ENCODE assay signal across 1 cellular context in the genomic region with DNA sequence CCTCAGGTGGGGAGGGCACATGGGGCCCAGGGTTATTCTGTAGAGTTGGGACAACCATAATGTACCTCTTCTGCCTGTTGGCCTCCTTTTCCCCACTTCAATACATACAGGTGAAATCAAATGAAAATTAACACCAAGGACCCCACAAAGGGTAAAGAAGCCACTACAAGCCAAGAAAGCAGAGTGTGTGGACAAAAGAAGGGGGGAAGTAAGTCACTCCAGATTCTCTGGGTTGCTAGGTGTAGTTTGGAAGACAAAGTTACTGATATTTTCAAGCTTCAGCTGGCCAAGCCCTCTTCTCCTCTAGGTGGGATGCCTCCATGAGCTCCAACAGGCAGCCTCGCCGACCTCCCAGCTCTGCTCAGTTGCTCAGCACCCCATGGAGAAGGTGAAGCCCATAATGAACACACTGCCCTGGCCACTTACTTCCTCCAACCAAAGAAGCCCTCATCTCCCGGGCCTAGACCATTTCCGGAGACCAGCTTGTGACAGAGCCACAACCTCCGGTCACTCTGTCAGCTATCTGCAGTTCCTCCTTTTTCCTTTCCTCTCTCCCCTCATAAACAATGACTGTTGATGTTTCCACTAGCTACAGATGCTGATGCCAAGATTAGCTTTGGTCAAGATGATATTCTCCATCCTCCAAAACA.
TF ChIP-seq lines count a peak whose summit lies in the region.

No MANE protein-coding gene starts in this region.

TF ChIP-seq in K562, 482 proteins besides CTCF, POLR2A, EP300 and RAD21 (continued from another document and continues in another):
- TF ChIP-seq, protein P1, sequence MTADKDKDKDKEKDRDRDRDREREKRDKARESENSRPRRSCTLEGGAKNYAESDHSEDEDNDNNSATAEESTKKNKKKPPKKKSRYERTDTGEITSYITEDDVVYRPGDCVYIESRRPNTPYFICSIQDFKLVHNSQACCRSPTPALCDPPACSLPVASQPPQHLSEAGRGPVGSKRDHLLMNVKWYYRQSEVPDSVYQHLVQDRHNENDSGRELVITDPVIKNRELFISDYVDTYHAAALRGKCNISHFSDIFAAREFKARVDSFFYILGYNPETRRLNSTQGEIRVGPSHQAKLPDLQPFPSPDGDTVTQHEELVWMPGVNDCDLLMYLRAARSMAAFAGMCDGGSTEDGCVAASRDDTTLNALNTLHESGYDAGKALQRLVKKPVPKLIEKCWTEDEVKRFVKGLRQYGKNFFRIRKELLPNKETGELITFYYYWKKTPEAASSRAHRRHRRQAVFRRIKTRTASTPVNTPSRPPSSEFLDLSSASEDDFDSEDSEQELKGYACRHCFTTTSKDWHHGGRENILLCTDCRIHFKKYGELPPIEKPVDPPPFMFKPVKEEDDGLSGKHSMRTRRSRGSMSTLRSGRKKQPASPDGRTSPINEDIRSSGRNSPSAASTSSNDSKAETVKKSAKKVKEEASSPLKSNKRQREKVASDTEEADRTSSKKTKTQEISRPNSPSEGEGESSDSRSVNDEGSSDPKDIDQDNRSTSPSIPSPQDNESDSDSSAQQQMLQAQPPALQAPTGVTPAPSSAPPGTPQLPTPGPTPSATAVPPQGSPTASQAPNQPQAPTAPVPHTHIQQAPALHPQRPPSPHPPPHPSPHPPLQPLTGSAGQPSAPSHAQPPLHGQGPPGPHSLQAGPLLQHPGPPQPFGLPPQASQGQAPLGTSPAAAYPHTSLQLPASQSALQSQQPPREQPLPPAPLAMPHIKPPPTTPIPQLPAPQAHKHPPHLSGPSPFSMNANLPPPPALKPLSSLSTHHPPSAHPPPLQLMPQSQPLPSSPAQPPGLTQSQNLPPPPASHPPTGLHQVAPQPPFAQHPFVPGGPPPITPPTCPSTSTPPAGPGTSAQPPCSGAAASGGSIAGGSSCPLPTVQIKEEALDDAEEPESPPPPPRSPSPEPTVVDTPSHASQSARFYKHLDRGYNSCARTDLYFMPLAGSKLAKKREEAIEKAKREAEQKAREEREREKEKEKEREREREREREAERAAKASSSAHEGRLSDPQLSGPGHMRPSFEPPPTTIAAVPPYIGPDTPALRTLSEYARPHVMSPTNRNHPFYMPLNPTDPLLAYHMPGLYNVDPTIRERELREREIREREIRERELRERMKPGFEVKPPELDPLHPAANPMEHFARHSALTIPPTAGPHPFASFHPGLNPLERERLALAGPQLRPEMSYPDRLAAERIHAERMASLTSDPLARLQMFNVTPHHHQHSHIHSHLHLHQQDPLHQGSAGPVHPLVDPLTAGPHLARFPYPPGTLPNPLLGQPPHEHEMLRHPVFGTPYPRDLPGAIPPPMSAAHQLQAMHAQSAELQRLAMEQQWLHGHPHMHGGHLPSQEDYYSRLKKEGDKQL (CRISPR knock-in tag; IDR thresholded peaks at IDR 0.05; ENCODE audit: borderline replicate concordance) = no peak
- TF ChIP-seq ETV5 (CRISPR knock-in tag; IDR thresholded peaks at IDR 0.05; ENCODE audit: low read depth) (peak; percentile 49; the same call in 1 of the 2 replicates), GTF2F1 (IDR thresholded peaks at IDR 0.05; ENCODE audit: low read depth, low read length) (no peak), SMAD4 (CRISPR knock-in tag; conservative IDR thresholded peaks at IDR 0.05) (peak; percentile 54; the same call in 1 of the 2 replicates), ZNF766 (CRISPR knock-in tag; conservative IDR thresholded peaks at IDR 0.05) (peak; percentile 36; the same call in 1 of the 2 replicates), ZNF445 (CRISPR knock-in tag; IDR thresholded peaks at IDR 0.05; ENCODE audit: low read depth) (no peak), MEIS2 (IDR thresholded peaks at IDR 0.05; ENCODE audit: partially characterized antibody) (peak; percentile 35), CBX1 (IDR thresholded peaks at IDR 0.05; ENCODE audit: low read depth) (no peak), JUND (IDR thresholded peaks at IDR 0.05; ENCODE audit: borderline replicate concordance, low read depth, low read length) (no peak), JUND (tag; IDR thresholded peaks at IDR 0.05; ENCODE audit: borderline replicate concordance, low read depth, low read length) (peak; percentile 26; the same call in 1 of the 3 replicates), FOXO4 (CRISPR knock-in tag; IDR thresholded peaks at IDR 0.05) (no peak), WHSC1 (IDR thresholded peaks at IDR 0.05; ENCODE audit: low read length) (no peak), POLR2H (tag; IDR thresholded peaks at IDR 0.05; ENCODE audit: low read depth) (peak; percentile 55; the same call in 1 of the 2 replicates), TCF3 (CRISPR knock-in tag; IDR thresholded peaks at IDR 0.05) (peak; percentile 28; the same call in 1 of the 2 replicates), ZEB2 (IDR thresholded peaks at IDR 0.05) (no peak), DMBX1 (CRISPR knock-in tag; IDR thresholded peaks at IDR 0.05; ENCODE audit: borderline replicate concordance) (peak; percentile 32; the same call in 1 of the 2 replicates), TFAM (CRISPR knock-in tag; conservative IDR thresholded peaks at IDR 0.05) (no peak), THAP12 (CRISPR knock-in tag; IDR thresholded peaks at IDR 0.05) (no peak), HDAC8 (tag; IDR thresholded peaks at IDR 0.05) (no peak), FOXK2 (conservative IDR thresholded peaks at IDR 0.05 in 1 of 2, IDR thresholded peaks at IDR 0.05 in 1 of 2; ENCODE audit: low read depth in 2 of 2) (0 out of 4 replicates have a peak, but pooled peaks of 1 of the 2 experiments have one; percentile 28), RBM34 (IDR thresholded peaks at IDR 0.05; ENCODE audit: borderline replicate concordance, insufficient read depth, low read length) (no peak), SRSF9 (IDR thresholded peaks at IDR 0.05; ENCODE audit: borderline replicate concordance, low read depth, low read length) (no peak), NEUROD1 (IDR thresholded peaks at IDR 0.05; ENCODE audit: borderline replicate concordance, low read depth, low read length, partially characterized antibody) (no peak), ELK1 (CRISPR knock-in tag; IDR thresholded peaks at IDR 0.05) (no peak), ZNF3 (CRISPR knock-in tag; IDR thresholded peaks at IDR 0.05) (no peak), RFX5 (IDR thresholded peaks at IDR 0.05; ENCODE audit: low read depth, low read length) (no peak), ZSCAN29 (IDR thresholded peaks at IDR 0.05) (no peak), YY1 (IDR thresholded peaks at IDR 0.05; ENCODE audit: borderline replicate concordance in 1 of 3, control insufficient read depth in 1 of 3, extremely low read depth in 1 of 3, insufficient read depth in 3 of 3, insufficient read length in 1 of 3, insufficient replicate concordance in 2 of 3, low read depth in 1 of 3, low read length in 2 of 3) (no peak), GATAD2A (IDR thresholded peaks at IDR 0.05) (no peak), COPS2 (conservative IDR thresholded peaks at IDR 0.05) (no peak), HNRNPH1 (optimal IDR thresholded peaks at IDR 0.05; ENCODE audit: low read depth, low read length) (no peak), PHF8 (IDR thresholded peaks at IDR 0.05; ENCODE audit: borderline replicate concordance, low read length) (no peak), ETV6 (IDR thresholded peaks at IDR 0.05; ENCODE audit: borderline replicate concordance in 1 of 2, low read depth in 2 of 2, low read length in 1 of 2) (no peak), ETV6 (CRISPR knock-in tag; IDR thresholded peaks at IDR 0.05; ENCODE audit: borderline replicate concordance) (no peak), MCM7 (IDR thresholded peaks at IDR 0.05) (no peak), IRF2 (CRISPR knock-in tag; IDR thresholded peaks at IDR 0.05) (no peak), SREBF1 (IDR thresholded peaks at IDR 0.05; ENCODE audit: borderline replicate concordance, low read depth, low read length) (no peak), MTA2 (IDR thresholded peaks at IDR 0.05; ENCODE audit: low read depth) (no peak)
- TF ChIP-seq, protein P2, sequence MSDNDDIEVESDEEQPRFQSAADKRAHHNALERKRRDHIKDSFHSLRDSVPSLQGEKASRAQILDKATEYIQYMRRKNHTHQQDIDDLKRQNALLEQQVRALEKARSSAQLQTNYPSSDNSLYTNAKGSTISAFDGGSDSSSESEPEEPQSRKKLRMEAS (CRISPR knock-in tag; IDR thresholded peaks at IDR 0.05) = no peak
- TF ChIP-seq, protein P3, sequence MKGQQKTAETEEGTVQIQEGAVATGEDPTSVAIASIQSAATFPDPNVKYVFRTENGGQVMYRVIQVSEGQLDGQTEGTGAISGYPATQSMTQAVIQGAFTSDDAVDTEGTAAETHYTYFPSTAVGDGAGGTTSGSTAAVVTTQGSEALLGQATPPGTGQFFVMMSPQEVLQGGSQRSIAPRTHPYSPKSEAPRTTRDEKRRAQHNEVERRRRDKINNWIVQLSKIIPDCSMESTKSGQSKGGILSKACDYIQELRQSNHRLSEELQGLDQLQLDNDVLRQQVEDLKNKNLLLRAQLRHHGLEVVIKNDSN (CRISPR knock-in tag; IDR thresholded peaks at IDR 0.05) = no peak
- TF ChIP-seq, protein P4, sequence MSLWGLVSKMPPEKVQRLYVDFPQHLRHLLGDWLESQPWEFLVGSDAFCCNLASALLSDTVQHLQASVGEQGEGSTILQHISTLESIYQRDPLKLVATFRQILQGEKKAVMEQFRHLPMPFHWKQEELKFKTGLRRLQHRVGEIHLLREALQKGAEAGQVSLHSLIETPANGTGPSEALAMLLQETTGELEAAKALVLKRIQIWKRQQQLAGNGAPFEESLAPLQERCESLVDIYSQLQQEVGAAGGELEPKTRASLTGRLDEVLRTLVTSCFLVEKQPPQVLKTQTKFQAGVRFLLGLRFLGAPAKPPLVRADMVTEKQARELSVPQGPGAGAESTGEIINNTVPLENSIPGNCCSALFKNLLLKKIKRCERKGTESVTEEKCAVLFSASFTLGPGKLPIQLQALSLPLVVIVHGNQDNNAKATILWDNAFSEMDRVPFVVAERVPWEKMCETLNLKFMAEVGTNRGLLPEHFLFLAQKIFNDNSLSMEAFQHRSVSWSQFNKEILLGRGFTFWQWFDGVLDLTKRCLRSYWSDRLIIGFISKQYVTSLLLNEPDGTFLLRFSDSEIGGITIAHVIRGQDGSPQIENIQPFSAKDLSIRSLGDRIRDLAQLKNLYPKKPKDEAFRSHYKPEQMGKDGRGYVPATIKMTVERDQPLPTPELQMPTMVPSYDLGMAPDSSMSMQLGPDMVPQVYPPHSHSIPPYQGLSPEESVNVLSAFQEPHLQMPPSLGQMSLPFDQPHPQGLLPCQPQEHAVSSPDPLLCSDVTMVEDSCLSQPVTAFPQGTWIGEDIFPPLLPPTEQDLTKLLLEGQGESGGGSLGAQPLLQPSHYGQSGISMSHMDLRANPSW (CRISPR knock-in tag; IDR thresholded peaks at IDR 0.05) = no peak
- TF ChIP-seq, protein P5, sequence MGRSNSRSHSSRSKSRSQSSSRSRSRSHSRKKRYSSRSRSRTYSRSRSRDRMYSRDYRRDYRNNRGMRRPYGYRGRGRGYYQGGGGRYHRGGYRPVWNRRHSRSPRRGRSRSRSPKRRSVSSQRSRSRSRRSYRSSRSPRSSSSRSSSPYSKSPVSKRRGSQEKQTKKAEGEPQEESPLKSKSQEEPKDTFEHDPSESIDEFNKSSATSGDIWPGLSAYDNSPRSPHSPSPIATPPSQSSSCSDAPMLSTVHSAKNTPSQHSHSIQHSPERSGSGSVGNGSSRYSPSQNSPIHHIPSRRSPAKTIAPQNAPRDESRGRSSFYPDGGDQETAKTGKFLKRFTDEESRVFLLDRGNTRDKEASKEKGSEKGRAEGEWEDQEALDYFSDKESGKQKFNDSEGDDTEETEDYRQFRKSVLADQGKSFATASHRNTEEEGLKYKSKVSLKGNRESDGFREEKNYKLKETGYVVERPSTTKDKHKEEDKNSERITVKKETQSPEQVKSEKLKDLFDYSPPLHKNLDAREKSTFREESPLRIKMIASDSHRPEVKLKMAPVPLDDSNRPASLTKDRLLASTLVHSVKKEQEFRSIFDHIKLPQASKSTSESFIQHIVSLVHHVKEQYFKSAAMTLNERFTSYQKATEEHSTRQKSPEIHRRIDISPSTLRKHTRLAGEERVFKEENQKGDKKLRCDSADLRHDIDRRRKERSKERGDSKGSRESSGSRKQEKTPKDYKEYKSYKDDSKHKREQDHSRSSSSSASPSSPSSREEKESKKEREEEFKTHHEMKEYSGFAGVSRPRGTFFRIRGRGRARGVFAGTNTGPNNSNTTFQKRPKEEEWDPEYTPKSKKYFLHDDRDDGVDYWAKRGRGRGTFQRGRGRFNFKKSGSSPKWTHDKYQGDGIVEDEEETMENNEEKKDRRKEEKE (IDR thresholded peaks at IDR 0.05; ENCODE audit: borderline replicate concordance in 1 of 2, control insufficient read depth in 1 of 2, low read depth in 2 of 2, low read length in 1 of 2) = no peak
- TF ChIP-seq, protein P6, sequence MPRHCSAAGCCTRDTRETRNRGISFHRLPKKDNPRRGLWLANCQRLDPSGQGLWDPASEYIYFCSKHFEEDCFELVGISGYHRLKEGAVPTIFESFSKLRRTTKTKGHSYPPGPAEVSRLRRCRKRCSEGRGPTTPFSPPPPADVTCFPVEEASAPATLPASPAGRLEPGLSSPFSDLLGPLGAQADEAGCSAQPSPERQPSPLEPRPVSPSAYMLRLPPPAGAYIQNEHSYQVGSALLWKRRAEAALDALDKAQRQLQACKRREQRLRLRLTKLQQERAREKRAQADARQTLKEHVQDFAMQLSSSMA (CRISPR knock-in tag; IDR thresholded peaks at IDR 0.05) = no peak
